ENCODE assay signal across 1 cellular context in genomic region chr11:119942583-119943338, GRCh38.
TF ChIP-seq lines count a peak whose summit lies in the region.

No MANE protein-coding gene starts in this region.

TF ChIP-seq in K562, 482 proteins besides CTCF, POLR2A, EP300 and RAD21 (continued from another document):
- TF ChIP-seq PRDM10 (IDR thresholded peaks at IDR 0.05; ENCODE audit: partially characterized antibody) (no peak), XRCC5 (IDR thresholded peaks at IDR 0.05; ENCODE audit: low read depth, low read length) (no peak), ZBTB1 (CRISPR knock-in tag; IDR thresholded peaks at IDR 0.05; ENCODE audit: borderline replicate concordance, low read depth) (no peak), ATF1 (CRISPR knock-in tag; IDR thresholded peaks at IDR 0.05) (no peak), ATF1 (tag; IDR thresholded peaks at IDR 0.05) (peak; percentile 38), ZNF3 (CRISPR knock-in tag; IDR thresholded peaks at IDR 0.05) (no peak), ATF7 (IDR thresholded peaks at IDR 0.05) (peak; percentile 44; the same call in 1 of the 2 replicates), FOXM1 (IDR thresholded peaks at IDR 0.05; ENCODE audit: low read depth) (no peak), FOXM1 (CRISPR knock-in tag; IDR thresholded peaks at IDR 0.05; ENCODE audit: low read depth) (no peak), ZNF449 (CRISPR knock-in tag; IDR thresholded peaks at IDR 0.05) (no peak), POLR2AphosphoS2 (IDR thresholded peaks at IDR 0.05; ENCODE audit: low read length) (no peak), RB1 (IDR thresholded peaks at IDR 0.05; ENCODE audit: low read depth) (no peak), KDM5B (IDR thresholded peaks at IDR 0.05; ENCODE audit: insufficient replicate concordance, low read depth, low read length) (no peak), RBM25 (IDR thresholded peaks at IDR 0.05; ENCODE audit: low read depth, low read length, severe bottlenecking) (peak; percentile 72), CREB1 (IDR thresholded peaks at IDR 0.05) (no peak), CREB1 (CRISPR knock-in tag; IDR thresholded peaks at IDR 0.05) (0 out of 2 replicates have a peak, but pooled peaks have one; percentile 9), ARID3B (CRISPR knock-in tag; IDR thresholded peaks at IDR 0.05; ENCODE audit: borderline replicate concordance) (no peak), SAFB (IDR thresholded peaks at IDR 0.05; ENCODE audit: borderline replicate concordance, low read depth, low read length) (no peak), USF2 (CRISPR knock-in tag; IDR thresholded peaks at IDR 0.05) (no peak), ZFP30 (CRISPR knock-in tag; IDR thresholded peaks at IDR 0.05; ENCODE audit: borderline replicate concordance) (no peak), MXI1 (IDR thresholded peaks at IDR 0.05; ENCODE audit: low read depth, low read length) (no peak), POU5F1 (IDR thresholded peaks at IDR 0.05; ENCODE audit: borderline replicate concordance, low read depth, low read length, partially characterized antibody) (no peak), TGIF2 (CRISPR knock-in tag; IDR thresholded peaks at IDR 0.05) (no peak), JUNB (CRISPR knock-in tag; conservative IDR thresholded peaks at IDR 0.05) (0 out of 2 replicates have a peak, but pooled peaks have one; percentile 22), SIX5 (IDR thresholded peaks at IDR 0.05; ENCODE audit: borderline replicate concordance in 1 of 2, insufficient read depth in 1 of 2, low read depth in 1 of 2, low read length in 2 of 2) (no peak), HNRNPH1 (optimal IDR thresholded peaks at IDR 0.05; ENCODE audit: low read depth, low read length) (no peak), PCBP1 (IDR thresholded peaks at IDR 0.05; ENCODE audit: low read depth, low read length, poor library complexity, severe bottlenecking) (no peak), NUFIP1 (IDR thresholded peaks at IDR 0.05; ENCODE audit: partially characterized antibody) (no peak), SMARCB1 (IDR thresholded peaks at IDR 0.05; ENCODE audit: insufficient read length, low read depth) (no peak), ARID1B (IDR thresholded peaks at IDR 0.05) (no peak), MED1 (CRISPR knock-in tag; IDR thresholded peaks at IDR 0.05; ENCODE audit: borderline replicate concordance) (no peak), RFX5 (IDR thresholded peaks at IDR 0.05; ENCODE audit: low read depth, low read length) (no peak), PHF8 (IDR thresholded peaks at IDR 0.05; ENCODE audit: borderline replicate concordance, low read length) (no peak), U2AF1 (optimal IDR thresholded peaks at IDR 0.05; ENCODE audit: low read depth, low read length) (no peak), HSF4 (CRISPR knock-in tag; IDR thresholded peaks at IDR 0.05; ENCODE audit: borderline replicate concordance) (no peak), HDAC6 (IDR thresholded peaks at IDR 0.05; ENCODE audit: low read depth, low read length) (no peak), RUNX1 (IDR thresholded peaks at IDR 0.05; ENCODE audit: low read depth) (no peak), SUPT5H (IDR thresholded peaks at IDR 0.05) (no peak), ZBTB5 (IDR thresholded peaks at IDR 0.05) (no peak), ZNF239 (CRISPR knock-in tag; IDR thresholded peaks at IDR 0.05) (no peak), CTBP1 (IDR thresholded peaks at IDR 0.05; ENCODE audit: borderline replicate concordance) (peak; percentile 22; the same call in 1 of the 2 replicates)
